Comparison of ENCODE assay signal across 1 cellular context in the genomic region with DNA sequence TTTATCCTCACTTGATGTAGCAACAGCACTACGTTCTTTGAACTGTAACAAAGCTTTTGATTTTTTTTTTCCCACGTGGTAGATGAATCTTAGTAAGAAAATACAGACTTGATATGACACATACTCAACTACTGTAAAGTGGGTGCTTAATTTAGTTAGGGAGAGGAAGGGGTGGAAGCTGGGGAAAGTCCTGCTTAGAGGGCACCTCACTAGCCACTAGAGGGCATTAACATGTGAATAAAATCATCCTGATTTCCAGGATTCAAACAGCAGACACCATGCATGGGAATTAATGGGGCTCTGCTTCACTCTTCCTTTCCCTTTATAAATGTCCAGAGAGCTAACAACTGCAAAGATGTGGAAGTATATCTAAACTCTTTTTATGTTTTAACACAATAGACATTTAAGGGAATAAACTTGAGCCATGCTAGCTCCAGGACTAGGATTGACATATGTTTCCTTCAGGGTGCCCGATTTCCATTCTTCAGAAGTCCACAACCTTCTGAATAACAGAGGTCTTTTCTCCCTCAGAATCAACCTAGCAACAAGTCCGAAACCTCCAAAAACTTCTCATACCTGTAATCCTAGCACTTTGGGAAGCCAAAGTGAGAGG.
TF ChIP-seq lines count a peak whose summit lies in the region.

No MANE protein-coding gene starts in this region.

TF ChIP-seq in HepG2, 621 proteins besides CTCF, POLR2A, EP300 and RAD21 (continued from another document and continues in another):
- TF ChIP-seq, protein P1, sequence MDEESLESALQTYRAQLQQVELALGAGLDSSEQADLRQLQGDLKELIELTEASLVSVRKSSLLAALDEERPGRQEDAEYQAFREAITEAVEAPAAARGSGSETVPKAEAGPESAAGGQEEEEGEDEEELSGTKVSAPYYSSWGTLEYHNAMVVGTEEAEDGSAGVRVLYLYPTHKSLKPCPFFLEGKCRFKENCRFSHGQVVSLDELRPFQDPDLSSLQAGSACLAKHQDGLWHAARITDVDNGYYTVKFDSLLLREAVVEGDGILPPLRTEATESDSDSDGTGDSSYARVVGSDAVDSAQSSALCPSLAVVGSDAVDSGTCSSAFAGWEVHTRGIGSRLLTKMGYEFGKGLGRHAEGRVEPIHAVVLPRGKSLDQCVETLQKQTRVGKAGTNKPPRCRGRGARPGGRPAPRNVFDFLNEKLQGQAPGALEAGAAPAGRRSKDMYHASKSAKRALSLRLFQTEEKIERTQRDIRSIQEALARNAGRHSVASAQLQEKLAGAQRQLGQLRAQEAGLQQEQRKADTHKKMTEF (CRISPR knock-in tag; IDR thresholded peaks at IDR 0.05) = no peak
- TF ChIP-seq ZNF10 (CRISPR knock-in tag; IDR thresholded peaks at IDR 0.05; ENCODE audit: borderline replicate concordance, low read depth) (no peak), POLR2G (IDR thresholded peaks at IDR 0.05; ENCODE audit: low read depth, low read length) (no peak), FOXC1 (CRISPR knock-in tag; IDR thresholded peaks at IDR 0.05; ENCODE audit: borderline replicate concordance) (no peak), RXRA (CRISPR knock-in tag; IDR thresholded peaks at IDR 0.05) (no peak), CBX1 (IDR thresholded peaks at IDR 0.05; ENCODE audit: low read depth) (no peak), ZNF749 (CRISPR knock-in tag; IDR thresholded peaks at IDR 0.05; ENCODE audit: borderline replicate concordance) (no peak), SNRNP70 (IDR thresholded peaks at IDR 0.05; ENCODE audit: low read depth, low read length) (no peak), ELF3 (CRISPR knock-in tag; IDR thresholded peaks at IDR 0.05) (0 out of 2 replicates have a peak, but pooled peaks have one; percentile 29), ZNF674 (CRISPR knock-in tag; IDR thresholded peaks at IDR 0.05; ENCODE audit: low read depth) (no peak), CERS6 (CRISPR knock-in tag; IDR thresholded peaks at IDR 0.05) (no peak), ZNF34 (CRISPR knock-in tag; IDR thresholded peaks at IDR 0.05; ENCODE audit: borderline replicate concordance) (no peak), CBFB (CRISPR knock-in tag; IDR thresholded peaks at IDR 0.05) (no peak), ZC3H13 (CRISPR knock-in tag; IDR thresholded peaks at IDR 0.05) (no peak), ZIK1 (CRISPR knock-in tag; IDR thresholded peaks at IDR 0.05; ENCODE audit: borderline replicate concordance, low read depth) (no peak), TCF7L2 (IDR thresholded peaks at IDR 0.05; ENCODE audit: low read depth, low read length) (no peak), MTA1 (CRISPR knock-in tag; IDR thresholded peaks at IDR 0.05; ENCODE audit: borderline replicate concordance) (no peak), ZNF431 (CRISPR knock-in tag; IDR thresholded peaks at IDR 0.05; ENCODE audit: borderline replicate concordance, low read depth) (no peak), KLF11 (CRISPR knock-in tag; IDR thresholded peaks at IDR 0.05) (no peak), HMGA1 (CRISPR knock-in tag; conservative IDR thresholded peaks at IDR 0.05) (no peak), SPEN (CRISPR knock-in tag; IDR thresholded peaks at IDR 0.05; ENCODE audit: low read depth) (no peak), STAG1 (CRISPR knock-in tag; IDR thresholded peaks at IDR 0.05) (peak; percentile 74), BCL6 (CRISPR knock-in tag; IDR thresholded peaks at IDR 0.05) (0 out of 2 replicates have a peak, but pooled peaks have one; percentile 10), ZKSCAN5 (CRISPR knock-in tag; IDR thresholded peaks at IDR 0.05) (no peak), ZNF549 (CRISPR knock-in tag; IDR thresholded peaks at IDR 0.05) (no peak), ZMYM2 (CRISPR knock-in tag; IDR thresholded peaks at IDR 0.05) (no peak), DNMT1 (CRISPR knock-in tag; IDR thresholded peaks at IDR 0.05) (no peak), GLMP (CRISPR knock-in tag; IDR thresholded peaks at IDR 0.05; ENCODE audit: borderline replicate concordance) (no peak), ZBTB20 (CRISPR knock-in tag; IDR thresholded peaks at IDR 0.05; ENCODE audit: borderline replicate concordance, low read depth) (no peak), RCOR2 (CRISPR knock-in tag; IDR thresholded peaks at IDR 0.05) (no peak), ZNF501 (CRISPR knock-in tag; IDR thresholded peaks at IDR 0.05) (no peak)
- TF ChIP-seq, protein P2, sequence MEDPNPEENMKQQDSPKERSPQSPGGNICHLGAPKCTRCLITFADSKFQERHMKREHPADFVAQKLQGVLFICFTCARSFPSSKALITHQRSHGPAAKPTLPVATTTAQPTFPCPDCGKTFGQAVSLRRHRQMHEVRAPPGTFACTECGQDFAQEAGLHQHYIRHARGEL (CRISPR knock-in tag; IDR thresholded peaks at IDR 0.05) = no peak
- TF ChIP-seq, protein P3, sequence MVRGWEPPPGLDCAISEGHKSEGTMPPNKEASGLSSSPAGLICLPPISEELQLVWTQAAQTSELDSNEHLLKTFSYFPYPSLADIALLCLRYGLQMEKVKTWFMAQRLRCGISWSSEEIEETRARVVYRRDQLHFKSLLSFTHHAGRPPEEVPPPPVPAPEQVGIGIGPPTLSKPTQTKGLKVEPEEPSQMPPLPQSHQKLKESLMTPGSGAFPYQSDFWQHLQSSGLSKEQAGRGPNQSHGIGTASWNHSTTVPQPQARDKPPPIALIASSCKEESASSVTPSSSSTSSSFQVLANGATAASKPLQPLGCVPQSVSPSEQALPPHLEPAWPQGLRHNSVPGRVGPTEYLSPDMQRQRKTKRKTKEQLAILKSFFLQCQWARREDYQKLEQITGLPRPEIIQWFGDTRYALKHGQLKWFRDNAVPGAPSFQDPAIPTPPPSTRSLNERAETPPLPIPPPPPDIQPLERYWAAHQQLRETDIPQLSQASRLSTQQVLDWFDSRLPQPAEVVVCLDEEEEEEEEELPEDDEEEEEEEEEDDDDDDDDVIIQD (CRISPR knock-in tag; IDR thresholded peaks at IDR 0.05; ENCODE audit: low read depth) = no peak
- TF ChIP-seq, protein P4, sequence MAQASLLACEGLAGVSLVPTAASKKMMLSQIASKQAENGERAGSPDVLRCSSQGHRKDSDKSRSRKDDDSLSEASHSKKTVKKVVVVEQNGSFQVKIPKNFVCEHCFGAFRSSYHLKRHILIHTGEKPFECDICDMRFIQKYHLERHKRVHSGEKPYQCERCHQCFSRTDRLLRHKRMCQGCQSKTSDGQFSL (CRISPR knock-in tag; IDR thresholded peaks at IDR 0.05) = no peak
- TF ChIP-seq, protein P5, sequence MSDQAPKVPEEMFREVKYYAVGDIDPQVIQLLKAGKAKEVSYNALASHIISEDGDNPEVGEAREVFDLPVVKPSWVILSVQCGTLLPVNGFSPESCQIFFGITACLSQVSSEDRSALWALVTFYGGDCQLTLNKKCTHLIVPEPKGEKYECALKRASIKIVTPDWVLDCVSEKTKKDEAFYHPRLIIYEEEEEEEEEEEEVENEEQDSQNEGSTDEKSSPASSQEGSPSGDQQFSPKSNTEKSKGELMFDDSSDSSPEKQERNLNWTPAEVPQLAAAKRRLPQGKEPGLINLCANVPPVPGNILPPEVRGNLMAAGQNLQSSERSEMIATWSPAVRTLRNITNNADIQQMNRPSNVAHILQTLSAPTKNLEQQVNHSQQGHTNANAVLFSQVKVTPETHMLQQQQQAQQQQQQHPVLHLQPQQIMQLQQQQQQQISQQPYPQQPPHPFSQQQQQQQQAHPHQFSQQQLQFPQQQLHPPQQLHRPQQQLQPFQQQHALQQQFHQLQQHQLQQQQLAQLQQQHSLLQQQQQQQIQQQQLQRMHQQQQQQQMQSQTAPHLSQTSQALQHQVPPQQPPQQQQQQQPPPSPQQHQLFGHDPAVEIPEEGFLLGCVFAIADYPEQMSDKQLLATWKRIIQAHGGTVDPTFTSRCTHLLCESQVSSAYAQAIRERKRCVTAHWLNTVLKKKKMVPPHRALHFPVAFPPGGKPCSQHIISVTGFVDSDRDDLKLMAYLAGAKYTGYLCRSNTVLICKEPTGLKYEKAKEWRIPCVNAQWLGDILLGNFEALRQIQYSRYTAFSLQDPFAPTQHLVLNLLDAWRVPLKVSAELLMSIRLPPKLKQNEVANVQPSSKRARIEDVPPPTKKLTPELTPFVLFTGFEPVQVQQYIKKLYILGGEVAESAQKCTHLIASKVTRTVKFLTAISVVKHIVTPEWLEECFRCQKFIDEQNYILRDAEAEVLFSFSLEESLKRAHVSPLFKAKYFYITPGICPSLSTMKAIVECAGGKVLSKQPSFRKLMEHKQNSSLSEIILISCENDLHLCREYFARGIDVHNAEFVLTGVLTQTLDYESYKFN (CRISPR knock-in tag; conservative IDR thresholded peaks at IDR 0.05) = no peak
- TF ChIP-seq, protein P6, sequence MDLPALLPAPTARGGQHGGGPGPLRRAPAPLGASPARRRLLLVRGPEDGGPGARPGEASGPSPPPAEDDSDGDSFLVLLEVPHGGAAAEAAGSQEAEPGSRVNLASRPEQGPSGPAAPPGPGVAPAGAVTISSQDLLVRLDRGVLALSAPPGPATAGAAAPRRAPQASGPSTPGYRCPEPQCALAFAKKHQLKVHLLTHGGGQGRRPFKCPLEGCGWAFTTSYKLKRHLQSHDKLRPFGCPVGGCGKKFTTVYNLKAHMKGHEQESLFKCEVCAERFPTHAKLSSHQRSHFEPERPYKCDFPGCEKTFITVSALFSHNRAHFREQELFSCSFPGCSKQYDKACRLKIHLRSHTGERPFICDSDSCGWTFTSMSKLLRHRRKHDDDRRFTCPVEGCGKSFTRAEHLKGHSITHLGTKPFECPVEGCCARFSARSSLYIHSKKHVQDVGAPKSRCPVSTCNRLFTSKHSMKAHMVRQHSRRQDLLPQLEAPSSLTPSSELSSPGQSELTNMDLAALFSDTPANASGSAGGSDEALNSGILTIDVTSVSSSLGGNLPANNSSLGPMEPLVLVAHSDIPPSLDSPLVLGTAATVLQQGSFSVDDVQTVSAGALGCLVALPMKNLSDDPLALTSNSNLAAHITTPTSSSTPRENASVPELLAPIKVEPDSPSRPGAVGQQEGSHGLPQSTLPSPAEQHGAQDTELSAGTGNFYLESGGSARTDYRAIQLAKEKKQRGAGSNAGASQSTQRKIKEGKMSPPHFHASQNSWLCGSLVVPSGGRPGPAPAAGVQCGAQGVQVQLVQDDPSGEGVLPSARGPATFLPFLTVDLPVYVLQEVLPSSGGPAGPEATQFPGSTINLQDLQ (CRISPR knock-in tag; IDR thresholded peaks at IDR 0.05) = no peak
- TF ChIP-seq, protein P7, sequence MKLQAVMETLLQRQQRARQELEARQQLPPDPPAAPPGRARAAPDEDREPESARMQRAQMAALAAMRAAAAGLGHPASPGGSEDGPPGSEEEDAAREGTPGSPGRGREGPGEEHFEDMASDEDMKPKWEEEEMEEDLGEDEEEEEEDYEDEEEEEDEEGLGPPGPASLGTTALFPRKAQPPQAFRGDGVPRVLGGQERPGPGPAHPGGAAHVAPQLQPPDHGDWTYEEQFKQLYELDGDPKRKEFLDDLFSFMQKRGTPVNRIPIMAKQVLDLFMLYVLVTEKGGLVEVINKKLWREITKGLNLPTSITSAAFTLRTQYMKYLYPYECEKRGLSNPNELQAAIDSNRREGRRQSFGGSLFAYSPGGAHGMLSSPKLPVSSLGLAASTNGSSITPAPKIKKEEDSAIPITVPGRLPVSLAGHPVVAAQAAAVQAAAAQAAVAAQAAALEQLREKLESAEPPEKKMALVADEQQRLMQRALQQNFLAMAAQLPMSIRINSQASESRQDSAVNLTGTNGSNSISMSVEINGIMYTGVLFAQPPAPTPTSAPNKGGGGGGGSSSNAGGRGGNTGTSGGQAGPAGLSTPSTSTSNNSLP (IDR thresholded peaks at IDR 0.05; ENCODE audit: low read depth, low read length) = peak; percentile 71
- TF ChIP-seq, protein P8, sequence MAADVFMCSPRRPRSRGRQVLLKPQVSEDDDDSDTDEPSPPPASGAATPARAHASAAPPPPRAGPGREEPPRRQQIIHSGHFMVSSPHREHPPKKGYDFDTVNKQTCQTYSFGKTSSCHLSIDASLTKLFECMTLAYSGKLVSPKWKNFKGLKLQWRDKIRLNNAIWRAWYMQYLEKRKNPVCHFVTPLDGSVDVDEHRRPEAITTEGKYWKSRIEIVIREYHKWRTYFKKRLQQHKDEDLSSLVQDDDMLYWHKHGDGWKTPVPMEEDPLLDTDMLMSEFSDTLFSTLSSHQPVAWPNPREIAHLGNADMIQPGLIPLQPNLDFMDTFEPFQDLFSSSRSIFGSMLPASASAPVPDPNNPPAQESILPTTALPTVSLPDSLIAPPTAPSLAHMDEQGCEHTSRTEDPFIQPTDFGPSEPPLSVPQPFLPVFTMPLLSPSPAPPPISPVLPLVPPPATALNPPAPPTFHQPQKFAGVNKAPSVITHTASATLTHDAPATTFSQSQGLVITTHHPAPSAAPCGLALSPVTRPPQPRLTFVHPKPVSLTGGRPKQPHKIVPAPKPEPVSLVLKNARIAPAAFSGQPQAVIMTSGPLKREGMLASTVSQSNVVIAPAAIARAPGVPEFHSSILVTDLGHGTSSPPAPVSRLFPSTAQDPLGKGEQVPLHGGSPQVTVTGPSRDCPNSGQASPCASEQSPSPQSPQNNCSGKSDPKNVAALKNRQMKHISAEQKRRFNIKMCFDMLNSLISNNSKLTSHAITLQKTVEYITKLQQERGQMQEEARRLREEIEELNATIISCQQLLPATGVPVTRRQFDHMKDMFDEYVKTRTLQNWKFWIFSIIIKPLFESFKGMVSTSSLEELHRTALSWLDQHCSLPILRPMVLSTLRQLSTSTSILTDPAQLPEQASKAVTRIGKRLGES (CRISPR knock-in tag; IDR thresholded peaks at IDR 0.05; ENCODE audit: borderline replicate concordance) = no peak
- TF ChIP-seq, protein P9, sequence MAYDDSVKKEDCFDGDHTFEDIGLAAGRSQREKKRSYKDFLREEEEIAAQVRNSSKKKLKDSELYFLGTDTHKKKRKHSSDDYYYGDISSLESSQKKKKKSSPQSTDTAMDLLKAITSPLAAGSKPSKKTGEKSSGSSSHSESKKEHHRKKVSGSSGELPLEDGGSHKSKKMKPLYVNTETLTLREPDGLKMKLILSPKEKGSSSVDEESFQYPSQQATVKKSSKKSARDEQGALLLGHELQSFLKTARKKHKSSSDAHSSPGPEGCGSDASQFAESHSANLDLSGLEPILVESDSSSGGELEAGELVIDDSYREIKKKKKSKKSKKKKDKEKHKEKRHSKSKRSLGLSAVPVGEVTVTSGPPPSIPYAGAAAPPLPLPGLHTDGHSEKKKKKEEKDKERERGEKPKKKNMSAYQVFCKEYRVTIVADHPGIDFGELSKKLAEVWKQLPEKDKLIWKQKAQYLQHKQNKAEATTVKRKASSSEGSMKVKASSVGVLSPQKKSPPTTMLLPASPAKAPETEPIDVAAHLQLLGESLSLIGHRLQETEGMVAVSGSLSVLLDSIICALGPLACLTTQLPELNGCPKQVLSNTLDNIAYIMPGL (CRISPR knock-in tag; IDR thresholded peaks at IDR 0.05; ENCODE audit: borderline replicate concordance in 1 of 2, low read depth in 1 of 2) = peak in 1 of 2 experiments; percentile 35; a peak in 1 of 4 replicates
